In genomic region chr1:155910621-155911121, GRCh38 we compare ENCODE assay signal across 8 cellular contexts. TPM values are rescaled to one million over a fixed set of nuclear protein-coding genes. Genes with fewer than 3 reads are reported as not detected.
DNase-seq lines count a peak whose midpoint lies in the region; ATAC-seq and TF ChIP-seq lines count a peak whose summit lies in the region.

No MANE protein-coding gene starts in this region.

- peak overlapping the region; percentile 99 for H3K4me3 Mint-ChIP-seq in activated B cell treated with CpG ODN at 0.5 μM for 24 hours
- peak overlapping the region; percentile 85 to 99 (median 96) for H3K4me3 Mint-ChIP-seq in naive thymus-derived CD4-positive, alpha-beta T cell

- no peaks in the 10 kb centered on the region for H3K27me3 Mint-ChIP-seq in activated B cell treated with CpG ODN at 0.5 μM for 24 hours
- H3K27me3 Mint-ChIP-seq in naive thymus-derived CD4-positive, alpha-beta T cell: no peaks in the 10 kb centered on the region

- peak overlapping the region; percentile 55 for H3K27ac ChIP-seq in KOPT-K1 (ENCODE audit: low read depth, low read length, poor library complexity, severe bottlenecking)
- peak overlapping the region; percentile 80 for H3K27ac ChIP-seq in naive thymus-derived CD4-positive, alpha-beta T cell (ENCODE audit: low read depth, low read length)

- H3K4me3 ChIP-seq in GM12875 (ENCODE audit: low read depth, low read length): peak overlapping the region; percentile 54
- peak overlapping the region; percentile 73 for H3K4me3 ChIP-seq in naive thymus-derived CD4-positive, alpha-beta T cell (ENCODE audit: low read length)

- H3K36me3 ChIP-seq in KOPT-K1 (ENCODE audit: insufficient read depth, low read length): peaks cover 81% of the 10 kb centered on the region
- H3K36me3 ChIP-seq in naive thymus-derived CD4-positive, alpha-beta T cell (ENCODE audit: control insufficient read depth in 2 of 3, insufficient read depth in 3 of 3, low read length in 3 of 3): peaks cover 5 to 41% (median 18%) of the 10 kb centered on the region in 3 experiments

- H3K4me1 ChIP-seq in naive thymus-derived CD4-positive, alpha-beta T cell (ENCODE audit: control insufficient read depth in 2 of 2, insufficient read depth in 2 of 2, low read length in 2 of 2): peaks cover 5 to 17% of the 10 kb centered on the region in 2 donors

- DNase-seq in AG08395 (ENCODE audit: low spot score): peak; percentile 17
- no peak for DNase-seq in activated B cell treated with CpG ODN at 0.5 μM for 24 hours
- peak; percentile 51 for DNase-seq in fibroblast of peridontal ligament (ENCODE audit: extremely low read depth)
- peak in 3 of 9 donors; percentile 11 to 28 (median 28) for DNase-seq in naive thymus-derived CD4-positive, alpha-beta T cell
- DNase-seq in AML-193 (lab: John Stamatoyannopoulos, UW): no peak

- POLR2A ChIA-PET in activated B cell treated with CpG ODN at 0.5 μM for 24 hours (lab: Charles Lee): interaction anchor here (0.5 to 1.2 kb wide), 4 partner anchors 67 to 165 kb away, joined by 3 to 7 read pairs (median 6); partner anchors contain the start of genes ARHGEF2 and UBQLN4
- POLR2A ChIA-PET in naive thymus-derived CD4-positive, alpha-beta T cell (lab: Charles Lee): interaction anchor here (1.8 kb wide), 1 partner anchor 66 kb away, joined by 10 read pairs; no protein-coding TSS in a partner anchor

- H3K4me1 Mint-ChIP-seq in activated B cell treated with CpG ODN at 0.5 μM for 24 hours: peaks cover 22% of the 10 kb centered on the region
- H3K4me1 Mint-ChIP-seq in naive thymus-derived CD4-positive, alpha-beta T cell: peaks cover 11 to 42% (median 21%) of the 10 kb centered on the region in 7 donors

- H3K36me3 Mint-ChIP-seq in activated B cell treated with CpG ODN at 0.5 μM for 24 hours (ENCODE audit: low read depth): peaks cover 80% of the 10 kb centered on the region
- H3K36me3 Mint-ChIP-seq in naive thymus-derived CD4-positive, alpha-beta T cell: peaks cover 0 to 18% (median 4%) of the 10 kb centered on the region in 5 donors

- TF ChIP-seq CTCF in GM12875 (IDR thresholded peaks at IDR 0.05; ENCODE audit: borderline replicate concordance, insufficient read depth, low read depth, low read length): no peak
- no peak for TF ChIP-seq CTCF in activated B cell treated with CpG ODN at 0.5 μM for 24 hours (IDR thresholded peaks at IDR 0.05)

- H3K9me3 ChIP-seq in KOPT-K1 (ENCODE audit: insufficient read depth, low read length, poor library complexity, severe bottlenecking): no peaks in the 10 kb centered on the region
- H3K9me3 ChIP-seq in naive thymus-derived CD4-positive, alpha-beta T cell (ENCODE audit: control insufficient read depth in 2 of 3, low read length in 3 of 3): no peaks in the 10 kb centered on the region

- no peaks in the 10 kb centered on the region for H3K9me3 Mint-ChIP-seq in activated B cell treated with CpG ODN at 0.5 μM for 24 hours
- H3K9me3 Mint-ChIP-seq in naive thymus-derived CD4-positive, alpha-beta T cell: no peaks in the 10 kb centered on the region

- intact Hi-C loops in activated B cell treated with CpG ODN at 0.5 μM for 24 hours (cut with micrococcal nuclease): loop anchor here (1.0 to 5.0 kb wide), 5 partner anchors 24 to 142 kb away; partner anchors contain the start of genes ARHGEF2, KHDC4, LAMTOR2 and SYT11
- intact Hi-C loops in naive thymus-derived CD4-positive, alpha-beta T cell (cut with micrococcal nuclease): loop anchor here (1.0 to 10.0 kb wide), 9 partner anchors 17 to 588 kb away; partner anchors contain the start of genes ARHGEF2 (in 2 of the 2), KHDC4 (in 2 of the 2), LAMTOR2 (in 2 of the 2) and RUSC1 (in 2 of the 2)

- CTCF ChIA-PET in activated B cell treated with CpG ODN at 0.5 μM for 24 hours (lab: Charles Lee): no interaction called here
- CTCF ChIA-PET in naive thymus-derived CD4-positive, alpha-beta T cell (lab: Charles Lee): no interaction called here

- no peaks in the 10 kb centered on the region for H3K27me3 ChIP-seq in naive thymus-derived CD4-positive, alpha-beta T cell (ENCODE audit: control insufficient read depth in 2 of 2, insufficient read depth in 2 of 2, low read length in 2 of 2)

- peak; percentile 29 for ATAC-seq in activated B cell treated with CpG ODN at 0.5 μM for 24 hours (ENCODE audit: low read depth)
- peak; percentile 53 for ATAC-seq in naive thymus-derived CD4-positive, alpha-beta T cell
- no peak for ATAC-seq in HG02973 (IDR thresholded peaks at IDR 0.05; ENCODE audit: unreplicated experiment)

- H3K27ac Mint-ChIP-seq in activated B cell treated with CpG ODN at 0.5 μM for 24 hours: peak overlapping the region; percentile 97
- H3K27ac Mint-ChIP-seq in naive thymus-derived CD4-positive, alpha-beta T cell: peak overlapping the region; percentile 90 to 99 (median 96)

RNA-seq across cellular contexts. Expression of gene RIT1, which starts 0.5 kb away (rescaled TPM):
- total RNA-seq in activated B cell treated with CpG ODN at 0.5 μM for 24 hours: 32.7 and 38.6 TPM in 2 replicates
- 10 to 100 TPM; 34.0 to 83.9 (median 41.4) TPM for total RNA-seq in naive thymus-derived CD4-positive, alpha-beta T cell
- 10 to 100 TPM; 19.1 to 19.7 TPM for polyA plus RNA-seq in naive thymus-derived CD4-positive, alpha-beta T cell

RNA-seq across cellular contexts. Expression of gene KHDC4, which starts 23.5 kb away (rescaled TPM):
- 88.3 and 105 TPM in 2 replicates for total RNA-seq in activated B cell treated with CpG ODN at 0.5 μM for 24 hours
- 100 to 1,000 TPM in 2 of 5 experiments, 10 to 100 TPM in 3; 64.6 to 117 (median 79.8) TPM for total RNA-seq in naive thymus-derived CD4-positive, alpha-beta T cell
- 1 to 10 TPM; 8.1 to 9.3 TPM for polyA plus RNA-seq in naive thymus-derived CD4-positive, alpha-beta T cell

RNA-seq across cellular contexts. Expression of gene RXFP4, which starts 30.8 kb away (rescaled TPM):
- not detected in 2 replicates for total RNA-seq in activated B cell treated with CpG ODN at 0.5 μM for 24 hours
- not detected for total RNA-seq in naive thymus-derived CD4-positive, alpha-beta T cell
- polyA plus RNA-seq in naive thymus-derived CD4-positive, alpha-beta T cell: 1 to 10 TPM in 1 of 2 donors, under 1 TPM in 1; 0.60 to 1.3 TPM

RNA-seq across cellular contexts. Expression of gene SYT11, which starts 51.3 kb away (rescaled TPM):
- 3.3 and 3.7 TPM in 2 replicates for total RNA-seq in activated B cell treated with CpG ODN at 0.5 μM for 24 hours
- 10 to 100 TPM in 2 of 5 experiments, 1 to 10 TPM in 3; 1.4 to 22.9 (median 2.7) TPM for total RNA-seq in naive thymus-derived CD4-positive, alpha-beta T cell
- polyA plus RNA-seq in naive thymus-derived CD4-positive, alpha-beta T cell: under 1 TPM; 0.39 to 0.48 TPM

RNA-seq across cellular contexts. Expression of gene GON4L, which starts 53.7 kb away (rescaled TPM):
- total RNA-seq in activated B cell treated with CpG ODN at 0.5 μM for 24 hours: 81.8 and 89.5 TPM in 2 replicates
- 100 to 1,000 TPM in 4 of 5 experiments, 10 to 100 TPM in 1; 87.2 to 138 (median 106) TPM for total RNA-seq in naive thymus-derived CD4-positive, alpha-beta T cell
- 10 to 100 TPM; 25.4 to 40.5 TPM for polyA plus RNA-seq in naive thymus-derived CD4-positive, alpha-beta T cell

Comparison
In these comparisons a context has a peak if more than half of its experiments do, and no peak if none do; other contexts are left out.
1. DNase-seq: peak in AG08395 (single experiment) and fibroblast of peridontal ligament (single experiment); none in activated B cell treated with CpG ODN at 0.5 μM for 24 hours (single experiment) and AML-193 (0 of 2).